In the genomic region with DNA sequence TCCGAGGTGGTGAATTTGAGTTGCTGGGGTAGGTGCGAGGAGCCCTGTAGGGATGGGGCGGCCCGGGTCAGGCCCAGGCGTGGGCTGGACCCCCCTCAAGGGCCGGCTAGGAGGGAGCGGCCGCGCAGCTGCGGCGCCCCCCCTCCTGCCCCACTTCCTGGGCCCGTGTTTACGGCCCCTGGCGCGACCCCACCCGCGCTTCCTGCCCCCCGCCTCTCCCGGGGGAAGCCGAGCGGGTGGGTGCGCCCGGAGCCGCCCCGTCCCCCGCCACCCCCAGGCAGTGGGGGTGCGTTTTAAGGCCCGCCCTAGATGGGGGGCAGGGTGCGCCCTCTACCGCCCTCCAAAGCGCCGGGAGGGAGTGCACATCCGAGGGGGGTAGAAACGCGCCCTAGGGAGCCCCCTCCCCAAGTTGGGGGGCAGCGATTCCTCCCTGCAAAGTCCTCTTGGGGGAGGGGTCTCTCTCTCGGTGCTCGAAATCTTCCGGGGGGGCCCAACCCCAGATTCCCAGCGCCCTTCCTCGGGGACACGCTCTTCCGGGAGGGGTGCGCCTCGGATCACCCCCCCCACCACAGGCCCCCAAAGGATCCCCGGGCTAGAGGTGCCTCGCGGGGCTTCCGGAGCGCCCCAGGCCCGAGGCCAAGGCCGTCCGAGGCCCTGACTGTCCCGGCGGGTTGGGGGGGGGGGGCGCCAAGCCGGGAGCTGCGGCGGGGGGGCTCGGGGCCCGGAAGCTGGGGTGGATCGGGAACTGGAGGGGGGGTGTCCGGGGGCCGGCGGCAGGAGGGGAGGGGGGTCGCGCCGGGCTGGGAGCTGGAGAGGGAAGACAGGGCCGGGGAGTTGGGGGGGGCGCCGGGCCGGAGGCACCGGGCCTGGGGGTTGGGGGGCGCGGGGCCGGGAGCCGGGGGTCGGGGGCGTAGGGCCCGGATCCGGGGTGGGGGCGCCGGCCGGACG, we compare ENCODE assay signal across 8 cellular contexts. TPM values are rescaled to one million over a fixed set of nuclear protein-coding genes. Genes with fewer than 3 reads are reported as not detected.
DNase-seq lines count a peak whose midpoint lies in the region; ATAC-seq and TF ChIP-seq lines count a peak whose summit lies in the region.

No MANE protein-coding gene starts in this region.

- TF ChIP-seq CTCF in GM12872 (IDR thresholded peaks at IDR 0.05; ENCODE audit: insufficient read depth, low read depth, low read length) (peak; percentile 49; the same call in 2 of the 3 replicates), OCI-LY7 (conservative IDR thresholded peaks at IDR 0.05; ENCODE audit: low read length) (peak; percentile 68), uterus (IDR thresholded peaks at IDR 0.05) (peak; percentile 31 to 50 (median 42))

- H2AFZ ChIP-seq in OCI-LY7 (ENCODE audit: low read length) (no peak overlapping the region), trophoblast cell (ENCODE audit: insufficient read depth, low read length, poor library complexity) (peak overlapping the region; percentile 17)

- peaks cover 10% of the 10 kb centered on the region for H3K79me1 ChIP-seq in trophoblast cell (ENCODE audit: low read length)

- H4K12ac ChIP-seq in trophoblast cell (ENCODE audit: low read depth, low read length), result peak overlapping the region; percentile 83

- H3K9ac ChIP-seq in trophoblast cell (ENCODE audit: low read length), result peak overlapping the region; percentile 80

- H3K27ac ChIP-seq in OCI-LY7 (ENCODE audit: low read depth, low read length, poor library complexity, severe bottlenecking) (peak overlapping the region; percentile 91), trophoblast cell (ENCODE audit: low read depth, low read length) (peak overlapping the region; percentile 18), uterus (peak overlapping the region; percentile 98 to 99)

- H3K9me2 ChIP-seq in OCI-LY7 (ENCODE audit: insufficient read depth, low read length), result no peaks in the 10 kb centered on the region

- CTCF ChIA-PET in OCI-LY7 (lab: Charles Lee; ENCODE audit: unreplicated experiment), result interaction anchor here (0.6 kb wide), 1 partner anchor 433 kb away, joined by 4 read pairs; no protein-coding TSS in a partner anchor

- ATAC-seq in HG03565 (IDR thresholded peaks at IDR 0.05; ENCODE audit: unreplicated experiment), result no peak

- H2BK120ac ChIP-seq in trophoblast cell (ENCODE audit: insufficient read depth, low read length, poor library complexity), result peak overlapping the region; percentile 44

- peak in 1 of 2 donors; percentile 69 for TF ChIP-seq POLR2A in uterus (IDR thresholded peaks at IDR 0.05)

- peak overlapping the region; percentile 96 for H4K91ac ChIP-seq in trophoblast cell (ENCODE audit: low read depth, low read length)

- H3K9me3 ChIP-seq in OCI-LY7 (ENCODE audit: low read length) (no peaks in the 10 kb centered on the region), trophoblast cell (ENCODE audit: insufficient read depth, low read depth, low read length) (no peaks in the 10 kb centered on the region), uterus (no peaks in the 10 kb centered on the region)

- H2BK12ac ChIP-seq in trophoblast cell (ENCODE audit: low read length), result no peak overlapping the region

- peak overlapping the region; percentile 92 for H4K8ac ChIP-seq in trophoblast cell (ENCODE audit: low read depth, low read length)

- H3K4me1 ChIP-seq in OCI-LY7 (ENCODE audit: insufficient read depth, low read length, poor library complexity, severe bottlenecking), result peaks cover 56% of the 10 kb centered on the region
- peaks cover 8 to 10% of the 10 kb centered on the region in 2 experiments for H3K4me1 ChIP-seq in trophoblast cell (ENCODE audit: control insufficient read depth in 1 of 2, insufficient read depth in 2 of 2, low read length in 2 of 2)
- peaks cover 6 to 32% of the 10 kb centered on the region in 2 donors for H3K4me1 ChIP-seq in uterus

- peak; percentile 83 for DNase-seq in OCI-LY7 (ENCODE audit: low spot score)
- peak; percentile 65 for DNase-seq in activated naive CD4-positive, alpha-beta T cell treated with Interleukin-2 at 50 U/mL for 16 hours
- peak in 40 of 42 donors; percentile 7 to 83 (median 61) for DNase-seq in head of caudate nucleus
- no peak for DNase-seq in trophoblast cell
- peak; percentile 71 to 77 for DNase-seq in uterus
- no peak for DNase-seq in dedifferentiated amniotic fluid mesenchymal stem cell (ENCODE audit: extremely low spot score)

- intact Hi-C loops in OCI-LY7 (cut with micrococcal nuclease; ENCODE audit: unreplicated experiment), result no loop called here
- intact Hi-C loops in head of caudate nucleus (cut with DNase I), result no loop called here
- intact Hi-C loops in uterus (cut with DNase I; ENCODE audit: low total_unique reads), result no loop called here

- peaks cover 40% of the 10 kb centered on the region; the same call in 1 of the 2 replicates for H3K79me2 ChIP-seq in OCI-LY7 (ENCODE audit: insufficient read depth, low read depth, low read length)
- peaks cover 5% of the 10 kb centered on the region for H3K79me2 ChIP-seq in trophoblast cell (ENCODE audit: control insufficient read depth, insufficient read depth, low read length, poor library complexity)

- no CpG with 5 or more reads among the region's 85 CpGs for WGBS in trophoblast cell (ENCODE audit: extremely low coverage, insufficient coverage, insufficient read length)

- peak overlapping the region; percentile 61 for H3K4ac ChIP-seq in trophoblast cell (ENCODE audit: low read depth, low read length)

- H3K36me3 ChIP-seq in OCI-LY7 (ENCODE audit: insufficient read depth, low read length), result peaks cover 46% of the 10 kb centered on the region
- H3K36me3 ChIP-seq in trophoblast cell (ENCODE audit: control insufficient read depth in 1 of 2, insufficient read depth in 2 of 2, low read length in 2 of 2), result peaks cover 28 to 31% of the 10 kb centered on the region in 2 experiments
- no peaks in the 10 kb centered on the region for H3K36me3 ChIP-seq in uterus

- peak overlapping the region; percentile 89 for H3K18ac ChIP-seq in trophoblast cell (ENCODE audit: low read length)

- H2BK5ac ChIP-seq in trophoblast cell (ENCODE audit: low read depth, low read length, poor library complexity), result peak overlapping the region; percentile 64

- H3K4me2 ChIP-seq in OCI-LY7 (ENCODE audit: low read length), result peak overlapping the region; percentile 99
- H3K4me2 ChIP-seq in trophoblast cell (ENCODE audit: low read length), result peak overlapping the region; percentile 93

- H3K27me3 ChIP-seq in trophoblast cell (ENCODE audit: insufficient read depth, low read length) (no peaks in the 10 kb centered on the region), uterus (no peaks in the 10 kb centered on the region)

- no peak overlapping the region for H3K23ac ChIP-seq in trophoblast cell (ENCODE audit: low read length)

- POLR2A ChIA-PET in OCI-LY7 (lab: Charles Lee), result interaction anchor here (1.0 to 2.1 kb wide), 2 partner anchors 26 to 93 kb away, joined by 3 to 5 read pairs; no protein-coding TSS in a partner anchor

- peaks cover 4% of the 10 kb centered on the region; the same call in 1 of the 2 replicates for H4K20me1 ChIP-seq in OCI-LY7 (ENCODE audit: insufficient read depth, low read length)

- H2AK5ac ChIP-seq in trophoblast cell (ENCODE audit: low read length), result peak overlapping the region; percentile 49

- H3K14ac ChIP-seq in trophoblast cell (ENCODE audit: low read length), result peak overlapping the region; percentile 96

- BruUV-seq in OCI-LY7 (replicated peaks; lab: Mats Ljungman, UMichigan), result no TSS peak

- peak overlapping the region; percentile 86 for H3K4me3 ChIP-seq in OCI-LY7 (ENCODE audit: low read depth, low read length, poor library complexity, severe bottlenecking)
- H3K4me3 ChIP-seq in trophoblast cell (ENCODE audit: low read depth, low read length), result peak overlapping the region; percentile 74
- H3K4me3 ChIP-seq in uterus, result peak overlapping the region; percentile 85 to 97

RNA-seq across cellular contexts. Expression of a gene that starts 0.8 kb away (rescaled TPM):
- total RNA-seq in OCI-LY7 (2014; rRNA removed; shearing (Covaris generic)), result 424 and 448 TPM in 2 replicates
- total RNA-seq in OCI-LY7 (2022), result 376 and 463 TPM in 2 replicates
- 183 and 188 TPM in 2 replicates for polyA plus RNA-seq in trophoblast cell (2013)
- total RNA-seq in uterus, result 100 to 1,000 TPM in 3 of 4 donors, 10 to 100 TPM in 1; 86.1 to 644 (median 429) TPM

RNA-seq across cellular contexts. Expression of a gene that starts 32.4 kb away (rescaled TPM):
- total RNA-seq in OCI-LY7 (2014; rRNA removed; shearing (Covaris generic)), result 1.6 and 1.7 TPM in 2 replicates
- total RNA-seq in OCI-LY7 (2022) (1.1 and 1.2 TPM in 2 replicates), uterus (100 to 1,000 TPM in 1 of 4 donors, 10 to 100 TPM in 3; 24.9 to 102 (median 62.3) TPM)
- 1.2 and 1.4 TPM in 2 replicates for polyA plus RNA-seq in trophoblast cell (2013)

RNA-seq across cellular contexts. Expression of a gene that starts 32.7 kb away (rescaled TPM):
- 12.9 and 13.4 TPM in 2 replicates for total RNA-seq in OCI-LY7 (2014; rRNA removed; shearing (Covaris generic))
- total RNA-seq in OCI-LY7 (2022) (10.1 and 14.3 TPM in 2 replicates), uterus (10 to 100 TPM in 3 of 4 donors, 1 to 10 TPM in 1; 8.5 to 71.8 (median 27.7) TPM)
- 41.4 and 43.4 TPM in 2 replicates for polyA plus RNA-seq in trophoblast cell (2013)

Comparison
In these comparisons a context has a peak if more than half of its experiments do, and no peak if none do; other contexts are left out.
1. DNase-seq: peak in OCI-LY7 (single experiment), activated naive CD4-positive, alpha-beta T cell treated with Interleukin-2 at 50 U/mL for 16 hours (single experiment), head of caudate nucleus (40 of 42) and uterus (2 of 2); none in trophoblast cell (0 of 2) and dedifferentiated amniotic fluid mesenchymal stem cell (single experiment).
2. H3K27ac ChIP-seq: peak in every context shown above with its lines; median percentile 98 in uterus; 91 in OCI-LY7; 18 in trophoblast cell.
3. RNA of a gene that starts 32.4 kb away (total RNA-seq): 24.9 to 102 TPM in uterus; 1.1 to 1.7 TPM in OCI-LY7; every median in the first group is over 4 times any median in the second.
4. Peak in every context shown above with its lines, with median percentiles within 50 percentile points of each other: CTCF ChIP-seq and H3K4me3 ChIP-seq.